Comparison of ENCODE assay signal across 34 cellular contexts in the genomic region with DNA sequence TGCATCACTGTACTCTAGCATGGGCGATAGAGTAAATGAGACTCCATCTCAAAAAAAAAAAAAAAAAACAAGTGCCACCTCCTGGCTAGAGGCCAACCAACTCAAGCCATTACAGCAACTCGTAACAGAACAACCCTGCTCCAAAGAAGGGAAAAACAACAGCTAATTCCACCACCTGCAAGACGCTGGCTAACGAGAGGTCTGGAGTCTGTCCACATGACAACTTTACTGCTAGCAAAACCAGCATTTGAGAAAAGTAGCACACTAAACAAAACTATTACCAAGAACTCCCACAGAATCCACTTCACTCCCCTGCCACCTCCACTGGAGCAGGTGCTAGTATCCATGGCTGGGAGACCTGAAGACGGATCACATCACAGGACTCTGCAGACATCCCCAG.
"Had no signal": no experiment of that assay in that cellular context is flagged by ENCODE, and none has a peak within 500 bp of the region (broad histone marks: within the 10 kb centered on the region; RNA-seq: fewer than 3 reads in every experiment).

No MANE protein-coding gene starts in this region.

- ATAC-seq: activated CD8-positive, alpha-beta memory T cell treated with anti-CD3 and anti-CD28 coated beads, Interleukin-2, amount 10 ng/mL, durations not matched to agents 7 days and 5 days; body of pancreas; Right ventricle myocardium inferior had no signal

- H3K4me3 ChIP-seq: body of pancreas, breast epithelium, PC-9 had no signal

- H3K27ac ChIP-seq: body of pancreas, breast epithelium, KMS-11, PC-9, RWPE1, WERI-Rb-1 had no signal

- H3K9me3 ChIP-seq: body of pancreas had no signal

- H3K27me3 ChIP-seq: body of pancreas, breast epithelium had no signal

- DNase-seq: activated CD4-positive, alpha-beta memory T cell treated with anti-CD3 and anti-CD28 coated beads, Interleukin-2, amount 10 ng/mL, durations not matched to agents 7 days and 5 days; activated CD4-positive, alpha-beta T cell treated with anti-CD3 and anti-CD28 coated beads for 1 hour; activated CD4-positive, alpha-beta T cell treated with anti-CD3 and anti-CD28 coated beads for 48 hours; activated CD4-positive, CD25-positive, alpha-beta regulatory T cell; activated CD8-positive, alpha-beta memory T cell treated with anti-CD3 and anti-CD28 coated beads for 24 hours; activated CD8-positive, alpha-beta memory T cell treated with anti-CD3 and anti-CD28 coated beads, Interleukin-2, amount 10 ng/mL, durations not matched to agents 7 days and 5 days; activated CD8-positive, alpha-beta memory T cell treated with anti-CD3 and anti-CD28 coated beads, Interleukin-2, amount 50 U/mL, for 48 hours; activated effector memory CD4-positive, alpha-beta T cell treated with anti-CD3 and anti-CD28 coated beads, Interleukin-2, amount 50 U/mL, for 16 hours; activated naive CD4-positive, alpha-beta T cell; activated naive CD4-positive, alpha-beta T cell treated with anti-CD3 and anti-CD28 coated beads, Interleukin-2, amount 50 U/mL, for 16 hours; activated naive CD8-positive, alpha-beta T cell treated with anti-CD3 and anti-CD28 coated beads for 36 hours; activated T-cell treated with anti-CD3 and anti-CD28 coated beads, Interleukin-2, amount 50 U/mL, for 48 hours; amygdala; body of pancreas; MM.1S; MV-4-11; NCI-H1092; NCI-H1436 treated with DMSO at 0.1 percent for 48 hours; NCI-H187 treated with DMSO at 0.1 percent for 48 hours; NCI-H2081; NCI-H345; NCI-H524 treated with DMSO at 0.1 percent for 48 hours; NK-92 treated with Interleukin-12 subunit alpha and Interleukin-12 subunit beta, amount 100 ng/mL, for 24 hours; PC-9; SIG-M5; SW 1271; T-helper 1 cell; T-helper 2 cell; T1000; WERI-Rb-1 had no signal

- H3K36me3 ChIP-seq: breast epithelium, WERI-Rb-1 had no signal

- H3K4me1 ChIP-seq: body of pancreas, breast epithelium had no signal
